In genomic region chr17:29682987-29683386, GRCh38 we compare ENCODE assay signal across 10 cellular contexts.
DNase-seq lines count a peak whose midpoint lies in the region; TF ChIP-seq lines count a peak whose summit lies in the region.
"Had no signal": no experiment of that assay in that cellular context is flagged by ENCODE, and none has a peak within 500 bp of the region (broad histone marks: within the 10 kb centered on the region; RNA-seq: fewer than 3 reads in every experiment).

No MANE protein-coding gene starts in this region.

- peaks cover 26% of the 10 kb centered on the region for H3K4me1 Mint-ChIP-seq in activated T-cell treated with anti-CD3 and anti-CD28 coated beads, Interleukin-2, amount 50 U/mL, for 24 hours (ENCODE audit: low read depth)
- H3K4me1 Mint-ChIP-seq in type B pancreatic cell (ENCODE audit: unreplicated experiment): peaks cover 11% of the 10 kb centered on the region

- no peak for TF ChIP-seq CTCF in type B pancreatic cell (conservative IDR thresholded peaks at IDR 0.05)

- DNase-seq in activated T-cell treated with anti-CD3 and anti-CD28 coated beads, Interleukin-2, amount 50 U/mL, for 24 hours: no peak
- DNase-seq in activated T-cell treated with anti-CD3 and anti-CD28 coated beads, Interleukin-2, amount 50 U/mL, for 1 hour: no peak
- DNase-seq in caudate nucleus (lab: John Stamatoyannopoulos, UW): no peak
- peak; percentile 54 to 91 for DNase-seq in lung microvascular endothelial cell (ENCODE audit: low read depth in 2 of 2)
- DNase-seq in type B pancreatic cell (ENCODE audit: extremely low spot score, unreplicated experiment): no peak
- DNase-seq in NCI-H1048 (lab: John Stamatoyannopoulos, UW): no peak
- no peak for DNase-seq in NCI-H2081 treated with DMSO at 0.1 percent for 48 hours (lab: John Stamatoyannopoulos, UW)
- no peak for DNase-seq in pons (ENCODE audit: low spot score)
- DNase-seq: activated gamma-delta T cell treated with Interleukin-2 at 50 U/mL for 16 hours, MV-4-11 had no signal

- no peaks in the 10 kb centered on the region for H3K27me3 Mint-ChIP-seq in activated T-cell treated with anti-CD3 and anti-CD28 coated beads, Interleukin-2, amount 50 U/mL, for 24 hours
- H3K27me3 Mint-ChIP-seq in type B pancreatic cell: no peaks in the 10 kb centered on the region

- peak overlapping the region; percentile 49 for H3K27ac Mint-ChIP-seq in activated T-cell treated with anti-CD3 and anti-CD28 coated beads, Interleukin-2, amount 50 U/mL, for 24 hours
- H3K27ac Mint-ChIP-seq in type B pancreatic cell: peak overlapping the region; percentile 11

- H3K36me3 Mint-ChIP-seq in activated T-cell treated with anti-CD3 and anti-CD28 coated beads, Interleukin-2, amount 50 U/mL, for 24 hours (ENCODE audit: low read depth): peaks cover 59% of the 10 kb centered on the region
- H3K36me3 Mint-ChIP-seq in type B pancreatic cell: peaks cover 13% of the 10 kb centered on the region

- H3K27ac ChIP-seq in caudate nucleus (ENCODE audit: low read depth, low read length): peak overlapping the region; percentile 59

- H3K4me3 Mint-ChIP-seq in activated T-cell treated with anti-CD3 and anti-CD28 coated beads, Interleukin-2, amount 50 U/mL, for 24 hours: no peak overlapping the region
- no peak overlapping the region for H3K4me3 Mint-ChIP-seq in type B pancreatic cell

- no peaks in the 10 kb centered on the region for H3K9me3 Mint-ChIP-seq in activated T-cell treated with anti-CD3 and anti-CD28 coated beads, Interleukin-2, amount 50 U/mL, for 24 hours
- no peaks in the 10 kb centered on the region for H3K9me3 Mint-ChIP-seq in type B pancreatic cell

Comparison
In these comparisons a context has a peak if more than half of its experiments do, and no peak if none do; other contexts are left out.
1. DNase-seq: peak in lung microvascular endothelial cell (2 of 2); none in activated T-cell treated with anti-CD3 and anti-CD28 coated beads, Interleukin-2, amount 50 U/mL, for 24 hours (single experiment), activated T-cell treated with anti-CD3 and anti-CD28 coated beads, Interleukin-2, amount 50 U/mL, for 1 hour (single experiment), caudate nucleus (0 of 61), type B pancreatic cell (single experiment), NCI-H1048 (single experiment), NCI-H2081 treated with DMSO at 0.1 percent for 48 hours (single experiment) and pons (single experiment).